31 cellular contexts compared by ENCODE assay signal in the genomic region with DNA sequence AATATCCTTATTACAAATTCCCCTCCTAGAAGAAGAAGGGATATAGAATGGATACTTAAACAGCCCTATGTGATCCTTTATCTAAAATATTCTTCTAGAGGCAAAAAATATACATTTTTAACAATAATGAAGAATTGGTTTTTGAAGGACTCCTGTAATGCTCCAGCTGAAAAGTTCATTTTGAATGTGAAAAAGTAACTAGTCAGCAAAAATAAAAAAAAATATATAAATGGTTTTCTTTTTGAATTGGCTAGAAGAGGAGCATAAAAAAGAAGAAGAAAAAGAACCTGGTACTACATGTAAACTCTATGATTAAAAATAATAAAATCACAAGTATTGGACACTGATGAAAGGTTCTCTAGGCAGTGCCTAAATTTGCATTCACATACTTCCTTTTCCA.
"Had no signal": no experiment of that assay in that cellular context is flagged by ENCODE, and none has a peak within 500 bp of the region (broad histone marks: within the 10 kb centered on the region; RNA-seq: fewer than 3 reads in every experiment).

No MANE protein-coding gene starts in this region.

- H3K36me3 ChIP-seq: neutrophil, pancreas, spleen, suprapubic skin, tibial nerve, upper lobe of left lung, vagina had no signal

- H3K27me3 ChIP-seq: neutrophil, pancreas, spleen, suprapubic skin, testis, tibial nerve, upper lobe of left lung, vagina had no signal

- H3K4me2 ChIP-seq: smooth muscle cell had no signal

- H3K9me3 ChIP-seq: neutrophil, pancreas, psoas muscle, spleen, suprapubic skin, testis, tibial nerve, upper lobe of left lung, vagina had no signal

- H3K4me1 ChIP-seq: psoas muscle, spleen, suprapubic skin, testis, tibial nerve, upper lobe of left lung, vagina had no signal

- H3K4me3 ChIP-seq: pancreas, psoas muscle, skin epidermis, smooth muscle cell, spleen, suprapubic skin, testis, tibial nerve, upper lobe of left lung, vagina had no signal

- H3K27ac ChIP-seq: neutrophil, pancreas, psoas muscle, skin epidermis, spleen, suprapubic skin, testis, tibial nerve, upper lobe of left lung, vagina had no signal

- DNase-seq: naive B cell; naive thymus-derived CD8-positive, alpha-beta T cell; nephron progenitor cell; nucleus accumbens; pancreas; posterior cingulate gyrus; psoas muscle; right cardiac atrium; spleen; stimulated activated CD4-positive, alpha-beta T cell treated with anti-CD3 and anti-CD28 coated beads, Interleukin-12 subunit alpha, Interleukin-12 subunit beta, amount 100 ng/mL, for 4 hours; stimulated activated CD4-positive, alpha-beta T cell treated with anti-CD3 and anti-CD28 coated beads, Interleukin-1b, Interleukin-23, amount 100 ng/mL, for 48 hours; stimulated activated CD4-positive, alpha-beta T cell treated with anti-CD3 and anti-CD28 coated beads, Interleukin-4, amount 100 ng/mL, for 1 hour; stimulated activated CD4-positive, alpha-beta T cell treated with anti-CD3 and anti-CD28 coated beads, Interleukin-4, amount 100 ng/mL, for 4 hours; stimulated activated CD8-positive, alpha-beta memory T cell treated with anti-CD3 and anti-CD28 coated beads, Interleukin-4, amount 100 ng/mL, for 48 hours; stimulated activated naive CD4-positive, alpha-beta T cell; stimulated activated naive CD8-positive, alpha-beta T cell treated with anti-CD3 and anti-CD28 coated beads, Interleukin-15, amount 100 ng/mL, for 72 hours; stimulated activated naive CD8-positive, alpha-beta T cell treated with anti-CD3 and anti-CD28 coated beads, Interleukin-15, Interleukin-2, amounts not matched to agents 100 U/mL and 50 U/mL, for 24 hours; substantia nigra; testis; trophoblast cell; upper lobe of left lung had no signal

- ATAC-seq: naive thymus-derived CD8-positive, alpha-beta T cell; natural killer cell treated with Interleukin-12 subunit alpha and Interleukin-12 subunit beta and Interleukin-15 and Interleukin-18, amount 100 ng/mL, for 72 hours; pancreas; psoas muscle; right cardiac atrium; sciatic nerve; stimulated activated memory B cell treated with anti-CD40 and anti-IgM and Interleukin-4, amounts not matched to agents 10 μg/mL and 1 μg/mL and 100 μg/mL, for 72 hours; stimulated activated naive CD8-positive, alpha-beta T cell treated with anti-CD3 and anti-CD28 coated beads, Interleukin-15, amount 100 ng/mL, for 72 hours; stimulated activated naive CD8-positive, alpha-beta T cell treated with anti-CD3 and anti-CD28 coated beads, Interleukin-15, Interleukin-2, amounts not matched to agents 100 U/mL and 50 U/mL, for 24 hours had no signal

- FAIRE-seq: pancreas, urothelium cell line had no signal
